ENCODE assay signal across 8 cellular contexts in genomic region chr6:35737413-35738211, GRCh38. TPM values are rescaled to one million over a fixed set of nuclear protein-coding genes. Genes with fewer than 3 reads are reported as not detected.
DNase-seq lines count a peak whose midpoint lies in the region; ATAC-seq and TF ChIP-seq lines count a peak whose summit lies in the region.

No MANE protein-coding gene starts in this region.

- no peak for ATAC-seq in GM21825 (IDR thresholded peaks at IDR 0.05; ENCODE audit: unreplicated experiment)

- intact Hi-C loops in lower leg skin (cut with DNase I; ENCODE audit: low total_unique reads) = loop anchor here (5.0 kb wide), 2 partner anchors 155 to 215 kb away; no protein-coding TSS in a partner anchor

- DNase-seq in A172 (ENCODE audit: low spot score) (peak; percentile 64), GM10266 (ENCODE audit: extremely low spot score) (peak; percentile 74), NCI-H1105 treated with DMSO at 0.1 percent for 48 hours (lab: John Stamatoyannopoulos, UW) (peak; percentile 83), SIG-M5 (lab: John Stamatoyannopoulos, UW) (peak; percentile 25), choroid plexus epithelial cell (ENCODE audit: low read depth) (peak; percentile 95), medulla oblongata (ENCODE audit: extremely low spot score) (peak; percentile 85), lower leg skin (ENCODE audit: low spot score in 2 of 2) (no peak)

- H3K4me3 ChIP-seq in choroid plexus epithelial cell (ENCODE audit: low read depth, low read length) (no peak overlapping the region), lower leg skin (ENCODE audit: low read depth, poor library complexity, severe bottlenecking) (no peak overlapping the region)

- TF ChIP-seq POLR2A in lower leg skin (IDR thresholded peaks at IDR 0.05) = no peak

- TF ChIP-seq CTCF in GM10266 (IDR thresholded peaks at IDR 0.05; ENCODE audit: control insufficient read depth, insufficient read depth, low read depth, missing control alignments) (peak; percentile 66), choroid plexus epithelial cell (conservative IDR thresholded peaks at IDR 0.05; ENCODE audit: low read depth, low read length) (peak; percentile 79), lower leg skin (IDR thresholded peaks at IDR 0.05) (peak in 1 of 3 donors; percentile 82)

- WGBS in lower leg skin, 2 donors = 52 to 57% methylated on average over 15 to 16 of the region's 16 CpGs

RNA-seq across cellular contexts. Expression of gene ARMC12, which starts 0.8 kb away (rescaled TPM):
- 0.24 and 0.55 TPM in 2 replicates for total RNA-seq in A172 (2014; rRNA removed; shearing (Covaris generic))
- under 1 TPM in 1 of 4 donors, not detected in 3; 0.52 TPM for total RNA-seq in lower leg skin

RNA-seq across cellular contexts. Expression of gene CLPSL2, which starts 38.8 kb away (rescaled TPM):
- total RNA-seq in A172 (2014; rRNA removed; shearing (Covaris generic)) = 4.7 TPM in 1 of 2 replicates, not detected in the other
- total RNA-seq in lower leg skin = not detected

RNA-seq across cellular contexts. Expression of gene CLPSL1, which starts 43.2 kb away (rescaled TPM):
- total RNA-seq in A172 (2014; rRNA removed; shearing (Covaris generic)) = not detected in 2 replicates
- not detected for total RNA-seq in lower leg skin

RNA-seq across cellular contexts. Expression of gene FKBP5, which starts 48.9 kb away (rescaled TPM):
- total RNA-seq in A172 (2014; rRNA removed; shearing (Covaris generic)) = 8.3 TPM in 2 replicates
- 100 to 1,000 TPM; 166 to 278 (median 238) TPM for total RNA-seq in lower leg skin

RNA-seq across cellular contexts. Expression of gene CLPS, which starts 59.5 kb away (rescaled TPM):
- total RNA-seq in A172 (2014; rRNA removed; shearing (Covaris generic)) = not detected in 2 replicates
- 1 to 10 TPM in 1 of 4 donors, not detected in 3; 1.0 TPM for total RNA-seq in lower leg skin

Comparison
In these comparisons a context has a peak if more than half of its experiments do, and no peak if none do; other contexts are left out.
1. DNase-seq: peak in A172 (single experiment), GM10266 (single experiment), NCI-H1105 treated with DMSO at 0.1 percent for 48 hours (single experiment), SIG-M5 (single experiment), choroid plexus epithelial cell (single experiment) and medulla oblongata (single experiment); none in lower leg skin (0 of 2).